ENCODE assay signal across 10 cellular contexts in the genomic region with DNA sequence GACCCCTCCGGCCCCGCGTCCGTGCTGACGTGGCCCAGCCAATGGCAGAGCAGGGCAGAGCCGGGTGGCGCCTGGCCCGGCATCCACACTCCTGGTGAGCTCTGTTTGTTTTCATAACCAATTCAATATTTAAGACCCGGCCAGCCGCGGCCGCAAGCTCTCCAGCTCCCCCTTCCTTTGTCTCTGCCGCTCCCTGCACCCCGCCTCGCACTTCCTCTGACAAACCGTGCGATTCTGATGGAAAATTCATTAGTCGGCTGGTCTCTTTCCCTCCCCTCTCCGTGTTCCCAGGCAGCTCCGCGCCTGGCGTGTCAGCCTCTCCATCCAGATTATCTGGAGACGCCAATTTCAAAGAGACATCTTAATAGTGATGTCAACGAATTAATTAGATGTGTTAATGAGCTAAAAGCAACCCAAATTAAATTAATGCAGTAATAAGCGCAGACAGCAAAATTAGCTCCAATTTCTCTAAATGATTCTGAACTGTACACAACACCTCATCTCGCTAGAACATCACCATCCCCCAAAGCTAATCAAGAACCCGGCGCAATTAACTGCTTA. TPM values are rescaled to one million over a fixed set of nuclear protein-coding genes. Genes with fewer than 3 reads are reported as not detected.
DNase-seq lines count a peak whose midpoint lies in the region; ATAC-seq and TF ChIP-seq lines count a peak whose summit lies in the region.
"Had no signal": no experiment of that assay in that cellular context is flagged by ENCODE, and none has a peak within 500 bp of the region (broad histone marks: within the 10 kb centered on the region; RNA-seq: fewer than 3 reads in every experiment).

No MANE protein-coding gene starts in this region.

- peaks cover 67% of the 10 kb centered on the region for H3K27me3 ChIP-seq in cardiac muscle cell
- H3K27me3 ChIP-seq in right atrium auricular region, result peaks cover 0 to 13% of the 10 kb centered on the region in 2 donors
- H3K27me3 ChIP-seq in PC-3 (ENCODE audit: low read length), result peaks cover 40% of the 10 kb centered on the region

- no peaks in the 10 kb centered on the region for H3K9me3 ChIP-seq in cardiac muscle cell (ENCODE audit: low read depth)
- peaks cover 0 to 15% of the 10 kb centered on the region in 2 donors for H3K9me3 ChIP-seq in right atrium auricular region
- no peaks in the 10 kb centered on the region for H3K9me3 ChIP-seq in PC-3 (ENCODE audit: low read length)

- ATAC-seq in PC-3, result peak; percentile 71
- no peak for ATAC-seq in GM19467 (IDR thresholded peaks at IDR 0.05; ENCODE audit: unreplicated experiment)
- no peak for ATAC-seq in GM21786 (IDR thresholded peaks at IDR 0.05; ENCODE audit: unreplicated experiment)
- ATAC-seq in GM21367 (IDR thresholded peaks at IDR 0.05; ENCODE audit: unreplicated experiment), result no peak

- no TSS peak for BruUV-seq in PC-3 (replicated peaks; lab: Mats Ljungman, UMichigan)

- POLR2A ChIA-PET in PC-3 (lab: Charles Lee; ENCODE audit: unreplicated experiment), result no interaction called here

- H3K27ac ChIP-seq in cardiac muscle cell, result no peak overlapping the region
- H3K27ac ChIP-seq in right atrium auricular region, result no peak overlapping the region
- no peak overlapping the region for H3K27ac ChIP-seq in PC-3 (ENCODE audit: low read length)

- H3K9me2 ChIP-seq in PC-3 (replicated peaks; ENCODE audit: low read length), result no peaks in the 10 kb centered on the region

- DNase-seq in cardiac muscle cell (ENCODE audit: low read depth in 1 of 2, low spot score in 1 of 2), result peak; percentile 50 to 74
- DNase-seq in right atrium auricular region (ENCODE audit: low spot score), result no peak
- peak; percentile 20 for DNase-seq in PC-3
- peak; percentile 4 for DNase-seq in fibroblast of villous mesenchyme (ENCODE audit: low read depth)
- peak; percentile 6 for DNase-seq in superior temporal gyrus (ENCODE audit: extremely low spot score)
- DNase-seq: activated naive CD4-positive, alpha-beta T cell treated with anti-CD3 and anti-CD28 coated beads, Interleukin-2, amount 10 ng/mL, durations not matched to agents 7 days and 5 days had no signal

- H3F3A ChIP-seq in PC-3 (ENCODE audit: low read length, unreplicated experiment), result no peaks in the 10 kb centered on the region

- peak; percentile 31 for TF ChIP-seq CTCF in cardiac muscle cell (IDR thresholded peaks at IDR 0.05; ENCODE audit: low read depth, low read length)
- no peak for TF ChIP-seq CTCF in right atrium auricular region (IDR thresholded peaks at IDR 0.05)
- no peak for TF ChIP-seq CTCF in PC-3 (conservative IDR thresholded peaks at IDR 0.05; ENCODE audit: low read depth, low read length)
- no peak for TF ChIP-seq CTCF in fibroblast of villous mesenchyme (IDR thresholded peaks at IDR 0.05; ENCODE audit: insufficient read depth, low read depth, low read length)

- H3K4me2 ChIP-seq in PC-3 (ENCODE audit: low read length), result peak overlapping the region; percentile 34

- H3K4me3 ChIP-seq in cardiac muscle cell, result peak overlapping the region; percentile 16
- H3K4me3 ChIP-seq in right atrium auricular region, result no peak overlapping the region
- no peak overlapping the region for H3K4me3 ChIP-seq in PC-3 (ENCODE audit: low read length)
- H3K4me3 ChIP-seq in fibroblast of villous mesenchyme (ENCODE audit: low read depth, low read length), result no peak overlapping the region
- H3K4me3 ChIP-seq: lung had no signal

- no peak overlapping the region for H3K9ac ChIP-seq in PC-3 (ENCODE audit: low read length)

- H3K79me2 ChIP-seq in PC-3 (ENCODE audit: low read length), result no peaks in the 10 kb centered on the region

- H2AFZ ChIP-seq in PC-3 (ENCODE audit: low read length), result no peak overlapping the region

- H3K36me3 ChIP-seq in cardiac muscle cell (no peaks in the 10 kb centered on the region), right atrium auricular region (no peaks in the 10 kb centered on the region), PC-3 (ENCODE audit: low read depth, low read length) (no peaks in the 10 kb centered on the region)

- intact Hi-C loops in PC-3 (cut with micrococcal nuclease), result no loop called here

- H3K4me1 ChIP-seq in cardiac muscle cell (ENCODE audit: low read depth) (no peaks in the 10 kb centered on the region), right atrium auricular region (peaks cover 0 to 9% of the 10 kb centered on the region in 2 donors), PC-3 (ENCODE audit: insufficient read depth, low read length) (no peaks in the 10 kb centered on the region)

- no peaks in the 10 kb centered on the region for H4K20me1 ChIP-seq in PC-3 (ENCODE audit: low read length)

- CTCF ChIA-PET in PC-3 (lab: Charles Lee), result interaction anchor here (0.5 to 0.6 kb wide), 3 partner anchors 32 to 135 kb away, joined by 3 to 4 read pairs (median 3); no protein-coding TSS in a partner anchor

RNA-seq across cellular contexts. Expression of gene MICALL2, which starts 55.3 kb away (rescaled TPM):
- total RNA-seq in cardiac muscle cell (13.1 and 19.5 TPM in 2 replicates), right atrium auricular region (1 to 10 TPM; 3.6 to 9.4 TPM), PC-3 (2014; rRNA removed) (52.8 and 72.6 TPM in 2 replicates), fibroblast of villous mesenchyme (25.4 and 34.5 TPM in 2 replicates)
- polyA plus RNA-seq in cardiac muscle cell, result 17.5 and 22.0 TPM in 2 replicates
